Comparison of ENCODE assay signal across 8 cellular contexts in the genomic region with DNA sequence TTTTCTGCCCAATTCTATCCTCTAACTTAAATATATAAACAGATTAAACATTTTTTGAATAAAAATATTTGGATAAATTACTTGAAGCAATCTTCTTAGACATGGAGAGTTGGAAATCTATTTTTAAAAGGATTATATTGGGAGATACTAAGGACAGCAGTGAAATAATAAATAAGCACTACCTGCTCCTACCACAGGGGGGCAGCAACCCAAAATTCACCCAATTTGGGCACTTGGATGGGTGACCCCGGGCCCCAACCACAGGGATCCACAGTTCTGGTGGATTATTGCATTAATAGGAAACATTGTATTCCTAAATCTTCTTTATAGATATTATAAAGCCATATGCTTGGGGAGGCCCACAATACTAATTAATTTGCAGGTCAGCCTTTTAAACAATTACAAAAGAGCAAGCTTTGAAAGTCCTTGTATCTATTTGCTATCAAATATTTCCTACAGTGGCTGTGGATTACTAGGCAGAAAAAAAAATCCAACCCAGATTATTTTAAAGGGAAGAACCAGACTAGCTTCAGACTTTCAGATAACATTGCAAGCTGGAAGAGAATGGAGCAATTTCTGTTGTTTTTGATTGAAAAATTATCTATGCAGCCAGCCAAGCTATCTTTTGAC.
DNase-seq lines count a peak whose midpoint lies in the region; ATAC-seq, FAIRE-seq and TF ChIP-seq lines count a peak whose summit lies in the region.

No MANE protein-coding gene starts in this region.

- H3K36me3 ChIP-seq in BJ (ENCODE audit: control insufficient read depth, insufficient read depth, low read length): no peaks in the 10 kb centered on the region
- H3K36me3 ChIP-seq in KMS-11 (ENCODE audit: insufficient read depth): no peaks in the 10 kb centered on the region
- H3K36me3 ChIP-seq in adrenal gland (replicated peaks in 1 of 2): no peaks in the 10 kb centered on the region
- no peaks in the 10 kb centered on the region for H3K36me3 ChIP-seq in HepG2 (replicated peaks in 1 of 2; ENCODE audit: control insufficient read depth in 1 of 2, insufficient read depth in 2 of 2, low read length in 2 of 2)

- 0 to 6% (median 3%) methylated on average over 1 of the region's 1 CpG for WGBS in adrenal gland, 4 donors
- 9% methylated on average over 1 of the region's 1 CpG for WGBS in HepG2 (ENCODE audit: low lambda C conversion rate)

- H2AFZ ChIP-seq in KMS-11 (ENCODE audit: low read depth): no peak overlapping the region
- H2AFZ ChIP-seq in HepG2 (ENCODE audit: low read length): no peak overlapping the region

- no peak overlapping the region for H3K4me3 Mint-ChIP-seq in type B pancreatic cell
- no peak overlapping the region for H3K4me3 Mint-ChIP-seq in immature natural killer cell

- H3K4me3 ChIP-seq in BJ (ENCODE audit: low read depth, low read length) (no peak overlapping the region), KMS-11 (IDR thresholded peaks at IDR 0.05; ENCODE audit: insufficient read depth, low read depth, low read length) (no peak overlapping the region), adrenal gland (no peak overlapping the region), HepG2 (replicated peaks in 1 of 3; ENCODE audit: insufficient read depth in 1 of 3, low read depth in 2 of 3, low read length in 3 of 3) (no peak overlapping the region)

- H3K9me3 Mint-ChIP-seq in type B pancreatic cell (no peaks in the 10 kb centered on the region), immature natural killer cell (peaks cover 0 to 5% (median 0%) of the 10 kb centered on the region in 6 donors)

- CTCF ChIA-PET in BJ (lab: Yijun Ruan, JAX): interaction anchor here (0.6 to 0.7 kb wide), 2 partner anchors 16 to 1115 kb away, joined by 3 read pairs; no protein-coding TSS in a partner anchor
- CTCF ChIA-PET in HepG2 (lab: Yijun Ruan, JAX; ENCODE audit: low intra/inter-chr PET ratio, low total read pairs): interaction anchor here (1.7 to 1.8 kb wide), 2 partner anchors 121 to 377 kb away, joined by 8 to 11 read pairs; no protein-coding TSS in a partner anchor

- POLR2A ChIA-PET in BJ (lab: Charles Lee): no interaction called here
- POLR2A ChIA-PET in HepG2 (lab: Yijun Ruan, JAX): no interaction called here

- H3K4me2 ChIP-seq in KMS-11 (no peak overlapping the region), HepG2 (ENCODE audit: low read depth, low read length) (no peak overlapping the region)

- intact Hi-C loops in adrenal gland (cut with DNase I) (loop anchor here in 1 of 2 donors (2.0 kb wide), 1 partner anchor 121 kb away; no protein-coding TSS in a partner anchor), HepG2 (cut with micrococcal nuclease; ENCODE audit: unreplicated experiment) (loop anchor here (1.0 to 2.0 kb wide), 2 partner anchors 121 to 377 kb away; no protein-coding TSS in a partner anchor)

- H3K4me1 Mint-ChIP-seq in type B pancreatic cell (ENCODE audit: unreplicated experiment): peaks cover 20% of the 10 kb centered on the region
- H3K4me1 Mint-ChIP-seq in immature natural killer cell: no peaks in the 10 kb centered on the region

- H3K9ac ChIP-seq in KMS-11: no peak overlapping the region
- H3K9ac ChIP-seq in HepG2 (ENCODE audit: insufficient read depth, low read depth, low read length): no peak overlapping the region

- no peaks in the 10 kb centered on the region for H3K27me3 ChIP-seq in BJ (ENCODE audit: control insufficient read depth, insufficient read depth, low read length)
- H3K27me3 ChIP-seq in KMS-11 (ENCODE audit: insufficient read depth, low read depth): no peaks in the 10 kb centered on the region
- no peaks in the 10 kb centered on the region for H3K27me3 ChIP-seq in adrenal gland
- peaks cover 5 to 37% of the 10 kb centered on the region in 2 experiments; a peak in 4 of 5 replicates for H3K27me3 ChIP-seq in HepG2 (ENCODE audit: control insufficient read depth in 1 of 2, insufficient read depth in 2 of 2, low read length in 2 of 2)

- in situ Hi-C loops in HepG2 (cut with HindIII; ENCODE audit: extremely low pct_ligation_motif_present, low pct_unique_long_range_greater_than_20kb): no loop called here

- H4K20me1 ChIP-seq in KMS-11 (ENCODE audit: insufficient read depth) (no peaks in the 10 kb centered on the region), HepG2 (ENCODE audit: insufficient read depth, low read length) (no peaks in the 10 kb centered on the region)

- TF ChIP-seq POLR2A in adrenal gland (IDR thresholded peaks at IDR 0.05) (no peak), HepG2 (IDR thresholded peaks at IDR 0.05; ENCODE audit: insufficient read depth in 1 of 2, low read depth in 2 of 2, low read length in 2 of 2) (no peak)

- H3K27ac Mint-ChIP-seq in type B pancreatic cell (no peak overlapping the region), immature natural killer cell (no peak overlapping the region)

- ATAC-seq in GM18511 (IDR thresholded peaks at IDR 0.05; ENCODE audit: unreplicated experiment) (peak; percentile 77), HepG2 (peak; percentile 65)

- peak; percentile 38 for TF ChIP-seq CTCF in BJ (IDR thresholded peaks at IDR 0.05; ENCODE audit: insufficient read depth, low read depth, low read length)
- peak; percentile 87 for TF ChIP-seq CTCF in KMS-11 (conservative IDR thresholded peaks at IDR 0.05; ENCODE audit: low read depth, low read length)
- peak; percentile 53 to 90 (median 66) for TF ChIP-seq CTCF in adrenal gland (IDR thresholded peaks at IDR 0.05)
- TF ChIP-seq CTCF in HepG2 (CRISPR knock-in tag; IDR thresholded peaks at IDR 0.05): peak; percentile 63
- TF ChIP-seq CTCF in type B pancreatic cell (conservative IDR thresholded peaks at IDR 0.05): peak; percentile 94

- no peak for TF ChIP-seq EP300 in HepG2 (IDR thresholded peaks at IDR 0.05; ENCODE audit: low read depth in 2 of 2, low read length in 2 of 2)
- no peak for TF ChIP-seq EP300 in HepG2 (CRISPR knock-in tag; IDR thresholded peaks at IDR 0.05; ENCODE audit: borderline replicate concordance)

- no peaks in the 10 kb centered on the region for H3K36me3 Mint-ChIP-seq in type B pancreatic cell
- no peaks in the 10 kb centered on the region for H3K36me3 Mint-ChIP-seq in immature natural killer cell

- H3K9me3 ChIP-seq in adrenal gland (replicated peaks in 1 of 3) (no peaks in the 10 kb centered on the region), HepG2 (ENCODE audit: low read length) (no peaks in the 10 kb centered on the region)

- H3K27me3 Mint-ChIP-seq in type B pancreatic cell: peaks cover 11% of the 10 kb centered on the region
- peaks cover 0 to 2% (median 0%) of the 10 kb centered on the region in 3 donors for H3K27me3 Mint-ChIP-seq in immature natural killer cell (ENCODE audit: low read depth in 3 of 3)

- H3K4me1 ChIP-seq in KMS-11 (ENCODE audit: low read depth, poor library complexity, severe bottlenecking) (no peaks in the 10 kb centered on the region), adrenal gland (replicated peaks in 1 of 2) (no peaks in the 10 kb centered on the region), HepG2 (ENCODE audit: insufficient read depth, low read length) (no peaks in the 10 kb centered on the region)

- H3K79me2 ChIP-seq in KMS-11 (ENCODE audit: insufficient read depth, low read depth) (no peaks in the 10 kb centered on the region), HepG2 (ENCODE audit: insufficient read depth, low read length) (no peaks in the 10 kb centered on the region)

- TF ChIP-seq RAD21 in HepG2 (CRISPR knock-in tag; IDR thresholded peaks at IDR 0.05): no peak

- H3K27ac ChIP-seq in KMS-11 (no peak overlapping the region), adrenal gland (no peak overlapping the region), HepG2 (ENCODE audit: extremely low read length, insufficient read depth, low read length) (no peak overlapping the region)

- DNase-seq in BJ (ENCODE audit: low read depth): no peak
- DNase-seq in adrenal gland: peak; percentile 25 to 73 (median 47)
- peak; percentile 13 for DNase-seq in HepG2 (ENCODE audit: low spot score)
- no peak for DNase-seq in type B pancreatic cell (ENCODE audit: extremely low spot score, unreplicated experiment)
- no peak for DNase-seq in immature natural killer cell
- no peak for DNase-seq in dedifferentiated amniotic fluid mesenchymal stem cell (ENCODE audit: extremely low spot score)

- FAIRE-seq in HepG2 (lab: Jason Lieb, UNC): peak; percentile 46

- no TSS peak for BruUV-seq in HepG2 (replicated peaks; lab: Mats Ljungman, UMichigan)

TF ChIP-seq in HepG2, 621 proteins besides CTCF, POLR2A, EP300 and RAD21:
- no peak for TF ChIP-seq ZNF30 (CRISPR knock-in tag; IDR thresholded peaks at IDR 0.05)
- TF ChIP-seq SRF (IDR thresholded peaks at IDR 0.05; ENCODE audit: low read depth, low read length): peak; percentile 77; the same call in 1 of the 2 replicates
- peak; percentile 42 for TF ChIP-seq SMC3 (IDR thresholded peaks at IDR 0.05; ENCODE audit: low read length)
- peak; percentile 35 for TF ChIP-seq STAG1 (CRISPR knock-in tag; IDR thresholded peaks at IDR 0.05)
- no peak for TF ChIP-seq MED8 (CRISPR knock-in tag; IDR thresholded peaks at IDR 0.05; ENCODE audit: insufficient replicate concordance)

Comparison
In these comparisons a context has a peak if more than half of its experiments do, and no peak if none do; other contexts are left out.
1. DNase-seq: peak in adrenal gland (7 of 7) and HepG2 (single experiment); none in BJ (single experiment), type B pancreatic cell (single experiment), immature natural killer cell (0 of 3) and dedifferentiated amniotic fluid mesenchymal stem cell (single experiment).
2. CTCF ChIP-seq: peak in every context shown above with its lines; median percentile 94 in type B pancreatic cell; 87 in KMS-11; 66 in adrenal gland; 63 in HepG2; 38 in BJ.